Comparison of ENCODE assay signal across 27 cellular contexts in the genomic region with DNA sequence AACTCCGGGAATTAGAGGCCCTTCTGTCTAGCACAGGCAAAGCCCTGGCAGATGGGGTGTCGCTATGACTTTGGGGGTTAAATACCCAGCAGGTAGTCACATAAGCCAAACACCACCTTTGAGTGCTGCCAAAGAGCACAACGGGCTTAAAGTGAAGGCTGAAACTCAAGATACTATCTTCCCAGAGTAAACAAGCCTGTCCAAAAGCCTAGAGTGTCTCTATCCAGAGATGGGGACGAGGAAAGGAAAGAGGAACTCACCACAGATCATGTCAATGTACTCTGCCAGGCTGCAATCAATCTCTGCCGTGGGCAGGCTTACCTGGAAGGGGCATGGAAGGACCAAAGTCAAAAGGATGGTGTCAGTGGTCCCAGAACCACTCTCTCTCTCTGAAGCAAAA. TPM values are rescaled to one million over a fixed set of nuclear protein-coding genes. Genes with fewer than 3 reads are reported as not detected.
DNase-seq lines count a peak whose midpoint lies in the region; ATAC-seq, FAIRE-seq and TF ChIP-seq lines count a peak whose summit lies in the region.
"Had no signal": no experiment of that assay in that cellular context is flagged by ENCODE, and none has a peak within 500 bp of the region (broad histone marks: within the 10 kb centered on the region; RNA-seq: fewer than 3 reads in every experiment).

No MANE protein-coding gene starts in this region.

- H3K27me3 Mint-ChIP-seq in activated naive CD4-positive, alpha-beta T cell treated with anti-CD3 and anti-CD28 coated beads, Interleukin-2, amount 50 U/mL, for 24 hours = no peaks in the 10 kb centered on the region
- H3K27me3 Mint-ChIP-seq: CD4-positive, alpha-beta T cell; CD8-positive, alpha-beta memory T cell had no signal

- H3K9me3 ChIP-seq in right lobe of liver = no peaks in the 10 kb centered on the region
- H3K9me3 ChIP-seq: A549; BE2C; BLaER1 treated with 17β-estradiol and CSF1 and Interleukin-3, amounts not matched to agents 10 nM and 100 nM had no signal

- H3K4me1 ChIP-seq in right lobe of liver = peaks cover 0 to 31% (median 7%) of the 10 kb centered on the region in 4 donors
- H3K4me1 ChIP-seq: A549; BE2C; BLaER1 treated with 17β-estradiol and CSF1 and Interleukin-3, amounts not matched to agents 10 nM and 100 nM had no signal

- H3K27ac Mint-ChIP-seq in activated naive CD4-positive, alpha-beta T cell treated with anti-CD3 and anti-CD28 coated beads, Interleukin-2, amount 50 U/mL, for 24 hours = peak overlapping the region; percentile 8
- H3K27ac Mint-ChIP-seq: CD14-positive monocyte; CD4-positive, alpha-beta T cell; GM23338 had no signal

- TF ChIP-seq POLR2A in right lobe of liver (IDR thresholded peaks at IDR 0.05) = no peak

- ATAC-seq in right lobe of liver (peak in 3 of 4 donors; percentile 4 to 36 (median 18)), GM19395 (IDR thresholded peaks at IDR 0.05; ENCODE audit: unreplicated experiment) (no peak), HG02981 (IDR thresholded peaks at IDR 0.05; ENCODE audit: unreplicated experiment) (no peak)
- ATAC-seq: A549, GM12878, GM23338, HCT116 had no signal

- FAIRE-seq in bronchial epithelial cell (lab: Jason Lieb, UNC) = peak; percentile 50
- FAIRE-seq: A549, D721Med, GM12878, GM19239 had no signal

- H3K36me3 Mint-ChIP-seq in activated naive CD4-positive, alpha-beta T cell treated with anti-CD3 and anti-CD28 coated beads, Interleukin-2, amount 50 U/mL, for 24 hours = peaks cover 4% of the 10 kb centered on the region

- H3K27ac ChIP-seq in VCaP = peak overlapping the region; percentile 17; the same call in 1 of the 2 replicates
- peak overlapping the region in 2 of 3 donors; percentile 47 to 81 for H3K27ac ChIP-seq in right lobe of liver
- H3K27ac ChIP-seq: A549; BLaER1 treated with 17β-estradiol and CSF1 and Interleukin-3, amounts not matched to agents 10 nM and 100 nM had no signal

- TF ChIP-seq CTCF in VCaP (conservative IDR thresholded peaks at IDR 0.05) (no peak), bronchial epithelial cell (IDR thresholded peaks at IDR 0.05; ENCODE audit: insufficient read depth, low read length, severe bottlenecking) (no peak), right lobe of liver (IDR thresholded peaks at IDR 0.05) (no peak)

- H3K4me3 Mint-ChIP-seq in activated naive CD4-positive, alpha-beta T cell treated with anti-CD3 and anti-CD28 coated beads, Interleukin-2, amount 50 U/mL, for 24 hours = no peak overlapping the region
- H3K4me3 Mint-ChIP-seq: CD14-positive monocyte; CD4-positive, alpha-beta T cell; CD8-positive, alpha-beta memory T cell; GM23338; H9 had no signal

- no peak for DNase-seq in activated naive CD4-positive, alpha-beta T cell treated with Interleukin-2 at 50 U/mL for 16 hours
- no peak for DNase-seq in bronchial epithelial cell (ENCODE audit: low read depth)
- no peak for DNase-seq in right lobe of liver
- no peak for DNase-seq in NCI-H345 (lab: John Stamatoyannopoulos, UW)
- DNase-seq: 8988T; ACHN; AML-193; BE2C; CD4-positive, alpha-beta T cell; CD8-positive, alpha-beta memory T cell; DMS 273 treated with DMSO at 0.1 percent for 48 hours; DMS79; EL; GDM1; H9 had no signal

- no peak overlapping the region for H3K4me3 ChIP-seq in bronchial epithelial cell (ENCODE audit: low read depth, low read length)
- H3K4me3 ChIP-seq in right lobe of liver = no peak overlapping the region
- H3K4me3 ChIP-seq: A549; BLaER1 treated with 17β-estradiol and CSF1 and Interleukin-3, amounts not matched to agents 10 nM and 100 nM; GM12878; GM23338 had no signal

- intact Hi-C loops in right lobe of liver (cut with DNase I) = no loop called here

- H3K36me3 ChIP-seq in bronchial epithelial cell (ENCODE audit: control insufficient read depth, insufficient read depth, low read length) = peaks cover 3% of the 10 kb centered on the region
- peaks cover 0 to 3% (median 1%) of the 10 kb centered on the region in 4 donors for H3K36me3 ChIP-seq in right lobe of liver

- no peaks in the 10 kb centered on the region for H3K4me1 Mint-ChIP-seq in activated naive CD4-positive, alpha-beta T cell treated with anti-CD3 and anti-CD28 coated beads, Interleukin-2, amount 50 U/mL, for 24 hours
- H3K4me1 Mint-ChIP-seq: CD14-positive monocyte; CD8-positive, alpha-beta memory T cell; GM23338 had no signal

- WGBS in right lobe of liver (ENCODE audit: insufficient coverage, low coverage, low lambda C conversion rate, missing lambda C conversion rate) = 38% methylated on average over 4 of the region's 5 CpGs

- H3K27me3 ChIP-seq in bronchial epithelial cell (ENCODE audit: control insufficient read depth, insufficient read depth, low read length) (no peaks in the 10 kb centered on the region), right lobe of liver (no peaks in the 10 kb centered on the region)
- H3K27me3 ChIP-seq: BE2C; BLaER1 treated with 17β-estradiol and CSF1 and Interleukin-3, amounts not matched to agents 10 nM and 100 nM had no signal

- H3K9me3 Mint-ChIP-seq in activated naive CD4-positive, alpha-beta T cell treated with anti-CD3 and anti-CD28 coated beads, Interleukin-2, amount 50 U/mL, for 24 hours = no peaks in the 10 kb centered on the region
- H3K9me3 Mint-ChIP-seq: CD4-positive, alpha-beta T cell; CD8-positive, alpha-beta memory T cell; GM23338; H9 had no signal

RNA-seq across cellular contexts. Expression of a gene that starts 14.5 kb away (rescaled TPM):
- total RNA-seq in bronchial epithelial cell (13.8 and 14.7 TPM in 2 replicates), right lobe of liver (10 to 100 TPM in 5 of 6 experiments, 1 to 10 TPM in 1; 9.2 to 31.0 (median 23.5) TPM)

RNA-seq across cellular contexts. Expression of a gene that starts 18.3 kb away (rescaled TPM):
- total RNA-seq in bronchial epithelial cell (0.51 TPM in 1 of 2 replicates, not detected in the other), right lobe of liver (10 to 100 TPM; 21.5 to 88.3 (median 50.6) TPM)
- total RNA-seq: GM12878 had no signal

RNA-seq across cellular contexts. Expression of a gene that starts 20.2 kb away (rescaled TPM):
- total RNA-seq in bronchial epithelial cell (19.8 and 21.3 TPM in 2 replicates), right lobe of liver (1 to 10 TPM; 4.0 to 6.4 (median 5.2) TPM)

RNA-seq across cellular contexts. Expression of a gene that starts 26.7 kb away (rescaled TPM):
- 66.7 and 79.2 TPM in 2 replicates for total RNA-seq in bronchial epithelial cell
- total RNA-seq in right lobe of liver = 10 to 100 TPM; 58.3 to 91.7 (median 75.8) TPM

Comparison
In these comparisons a context has a peak if more than half of its experiments do, and no peak if none do; other contexts are left out.
1. ATAC-seq: peak in right lobe of liver (3 of 4); none in GM19395 (single experiment) and HG02981 (single experiment).
2. RNA of a gene that starts 18.3 kb away (total RNA-seq): 21.5 to 88.3 TPM in right lobe of liver; 0.51 TPM in bronchial epithelial cell; every median in the first group is over 10 times any median in the second.